In the genomic region with DNA sequence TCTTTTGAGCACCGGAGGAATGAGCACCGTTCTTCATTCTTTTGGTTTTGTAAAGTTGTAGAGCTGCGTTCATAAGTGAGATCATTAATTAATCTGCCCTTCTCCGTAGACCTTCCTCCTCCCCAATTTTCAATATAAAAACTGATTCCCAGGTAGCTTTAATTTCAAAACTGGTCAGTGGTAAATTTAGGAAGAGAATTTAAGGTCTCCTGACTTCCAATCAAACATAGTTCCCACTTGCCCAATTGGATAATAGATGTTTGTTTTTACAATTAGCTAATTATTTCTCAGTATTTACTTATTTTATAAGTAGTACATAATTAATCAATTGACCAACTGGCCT, we compare ENCODE assay signal across 13 cellular contexts. TPM values are rescaled to one million over a fixed set of nuclear protein-coding genes. Genes with fewer than 3 reads are reported as not detected.
DNase-seq lines count a peak whose midpoint lies in the region; ATAC-seq and TF ChIP-seq lines count a peak whose summit lies in the region.
"Had no signal": no experiment of that assay in that cellular context is flagged by ENCODE, and none has a peak within 500 bp of the region (broad histone marks: within the 10 kb centered on the region; RNA-seq: fewer than 3 reads in every experiment).

No MANE protein-coding gene starts in this region.

- TF ChIP-seq CTCF in 22Rv1 (IDR thresholded peaks at IDR 0.05) (peak; percentile 79), liver (IDR thresholded peaks at IDR 0.05; ENCODE audit: low read depth, low read length, missing input control) (no peak)

- no peak overlapping the region for H3K27ac Mint-ChIP-seq in activated T-helper 1 cell treated with anti-CD3 and anti-CD28 coated beads, Interleukin-12 subunit alpha, Interleukin-12 subunit beta, Interleukin-2, Interleukin-4 antibody, amounts not matched to agents 30 ng/mL and 10 ng/mL and 1 ng/mL, durations not matched to agents 14 hours and 24 hours and 36 hours
- H3K27ac Mint-ChIP-seq: memory B cell had no signal

- peak overlapping the region; percentile 62 for H3K4me3 Mint-ChIP-seq in activated T-helper 1 cell treated with anti-CD3 and anti-CD28 coated beads, Interleukin-12 subunit alpha, Interleukin-12 subunit beta, Interleukin-2, Interleukin-4 antibody, amounts not matched to agents 30 ng/mL and 10 ng/mL and 1 ng/mL, durations not matched to agents 14 hours and 24 hours and 36 hours

- H3K4me1 ChIP-seq in liver (ENCODE audit: control insufficient read depth in 4 of 4, insufficient read depth in 4 of 4, low read length in 3 of 4), result peaks cover 0 to 11% (median 0%) of the 10 kb centered on the region in 4 donors
- H3K4me1 ChIP-seq: uterus had no signal

- no peaks in the 10 kb centered on the region for H3K9me3 ChIP-seq in liver (ENCODE audit: control insufficient read depth in 4 of 4, low read length in 3 of 4)
- H3K9me3 ChIP-seq: uterus had no signal

- ATAC-seq in GM19395 (IDR thresholded peaks at IDR 0.05; ENCODE audit: unreplicated experiment), result peak; percentile 8

- H3K9ac ChIP-seq in liver (ENCODE audit: low read depth in 1 of 2, low read length in 2 of 2), result no peak overlapping the region

- peaks cover 21% of the 10 kb centered on the region for H3K27me3 Mint-ChIP-seq in activated T-helper 1 cell treated with anti-CD3 and anti-CD28 coated beads, Interleukin-12 subunit alpha, Interleukin-12 subunit beta, Interleukin-2, Interleukin-4 antibody, amounts not matched to agents 30 ng/mL and 10 ng/mL and 1 ng/mL, durations not matched to agents 14 hours and 24 hours and 36 hours (ENCODE audit: insufficient read depth)

- intact Hi-C loops in activated T-helper 1 cell treated with anti-CD3 and anti-CD28 coated beads, Interleukin-12 subunit alpha, Interleukin-12 subunit beta, Interleukin-2, Interleukin-4 antibody, amounts not matched to agents 30 ng/mL and 10 ng/mL and 1 ng/mL, durations not matched to agents 14 hours and 24 hours and 36 hours (cut with micrococcal nuclease), result loop anchor here (1.0 to 10.0 kb wide), 7 partner anchors 27 to 598 kb away; partner anchors contain the start of genes MAGOHB, SMIM10L1, STYK1 and YBX3

- no peaks in the 10 kb centered on the region for H3K9me3 Mint-ChIP-seq in activated T-helper 1 cell treated with anti-CD3 and anti-CD28 coated beads, Interleukin-12 subunit alpha, Interleukin-12 subunit beta, Interleukin-2, Interleukin-4 antibody, amounts not matched to agents 30 ng/mL and 10 ng/mL and 1 ng/mL, durations not matched to agents 14 hours and 24 hours and 36 hours
- H3K9me3 Mint-ChIP-seq: activated naive CD4-positive, alpha-beta T cell treated with anti-CD3 and anti-CD28 coated beads, Interleukin-2, amount 50 U/mL, for 72 hours; memory B cell had no signal

- H3K4me3 ChIP-seq in liver (ENCODE audit: low read depth in 1 of 3, low read length in 3 of 3), result no peak overlapping the region

- peaks cover 36% of the 10 kb centered on the region for H3K4me1 Mint-ChIP-seq in activated T-helper 1 cell treated with anti-CD3 and anti-CD28 coated beads, Interleukin-12 subunit alpha, Interleukin-12 subunit beta, Interleukin-2, Interleukin-4 antibody, amounts not matched to agents 30 ng/mL and 10 ng/mL and 1 ng/mL, durations not matched to agents 14 hours and 24 hours and 36 hours (ENCODE audit: low read depth)

- WGBS in liver, result 2% methylated on average over 4 of the region's 4 CpGs

- peaks cover 2% of the 10 kb centered on the region for H3K36me3 Mint-ChIP-seq in activated T-helper 1 cell treated with anti-CD3 and anti-CD28 coated beads, Interleukin-12 subunit alpha, Interleukin-12 subunit beta, Interleukin-2, Interleukin-4 antibody, amounts not matched to agents 30 ng/mL and 10 ng/mL and 1 ng/mL, durations not matched to agents 14 hours and 24 hours and 36 hours (ENCODE audit: low read depth)
- H3K36me3 Mint-ChIP-seq: activated naive CD4-positive, alpha-beta T cell treated with anti-CD3 and anti-CD28 coated beads, Interleukin-2, amount 50 U/mL, for 72 hours; memory B cell had no signal

- TF ChIP-seq RAD21 in liver (IDR thresholded peaks at IDR 0.05), result no peak

- DNase-seq in activated T-helper 1 cell treated with anti-CD3 and anti-CD28 coated beads, Interleukin-12 subunit alpha, Interleukin-12 subunit beta, Interleukin-2, Interleukin-4 antibody, amounts not matched to agents 30 ng/mL and 10 ng/mL and 1 ng/mL, durations not matched to agents 14 hours and 24 hours and 36 hours (ENCODE audit: low spot score), result no peak
- DNase-seq in putamen (ENCODE audit: low spot score), result no peak
- DNase-seq in GDM1 (lab: John Stamatoyannopoulos, UW), result no peak
- no peak for DNase-seq in activated effector memory CD4-positive, alpha-beta T cell treated with anti-CD3 and anti-CD28 coated beads, Interleukin-2, amount 50 U/mL, for 16 hours
- no peak for DNase-seq in SW480 (ENCODE audit: low spot score)
- DNase-seq: NCI-H1436 treated with DMSO at 0.1 percent for 48 hours had no signal

- H3K27ac ChIP-seq in 22Rv1, result no peak overlapping the region
- no peak overlapping the region for H3K27ac ChIP-seq in liver (ENCODE audit: low read depth in 1 of 2, low read length in 2 of 2)

- peaks cover 0 to 3% (median 0%) of the 10 kb centered on the region in 4 donors for H3K27me3 ChIP-seq in liver (ENCODE audit: control insufficient read depth in 4 of 4, insufficient read depth in 4 of 4, low read length in 3 of 4)
- H3K27me3 ChIP-seq: uterus had no signal

- H3K36me3 ChIP-seq in liver (ENCODE audit: control insufficient read depth in 4 of 4, insufficient read depth in 3 of 4, low read depth in 1 of 4, low read length in 3 of 4), result no peaks in the 10 kb centered on the region
- H3K36me3 ChIP-seq: uterus had no signal

TF ChIP-seq in liver, 16 proteins besides CTCF, POLR2A, EP300 and RAD21 (continues in another document):
- TF ChIP-seq, protein P1, sequence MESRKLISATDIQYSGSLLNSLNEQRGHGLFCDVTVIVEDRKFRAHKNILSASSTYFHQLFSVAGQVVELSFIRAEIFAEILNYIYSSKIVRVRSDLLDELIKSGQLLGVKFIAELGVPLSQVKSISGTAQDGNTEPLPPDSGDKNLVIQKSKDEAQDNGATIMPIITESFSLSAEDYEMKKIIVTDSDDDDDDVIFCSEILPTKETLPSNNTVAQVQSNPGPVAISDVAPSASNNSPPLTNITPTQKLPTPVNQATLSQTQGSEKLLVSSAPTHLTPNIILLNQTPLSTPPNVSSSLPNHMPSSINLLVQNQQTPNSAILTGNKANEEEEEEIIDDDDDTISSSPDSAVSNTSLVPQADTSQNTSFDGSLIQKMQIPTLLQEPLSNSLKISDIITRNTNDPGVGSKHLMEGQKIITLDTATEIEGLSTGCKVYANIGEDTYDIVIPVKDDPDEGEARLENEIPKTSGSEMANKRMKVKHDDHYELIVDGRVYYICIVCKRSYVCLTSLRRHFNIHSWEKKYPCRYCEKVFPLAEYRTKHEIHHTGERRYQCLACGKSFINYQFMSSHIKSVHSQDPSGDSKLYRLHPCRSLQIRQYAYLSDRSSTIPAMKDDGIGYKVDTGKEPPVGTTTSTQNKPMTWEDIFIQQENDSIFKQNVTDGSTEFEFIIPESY (IDR thresholded peaks at IDR 0.05), result peak; percentile 4
- peak; percentile 3 for TF ChIP-seq ATF3 (IDR thresholded peaks at IDR 0.05)
- TF ChIP-seq HNF4A (conservative IDR thresholded peaks at IDR 0.05), result no peak
- TF ChIP-seq TAF1 (conservative IDR thresholded peaks at IDR 0.05), result no peak

RNA-seq across cellular contexts. Expression of gene YBX3, which starts 27.2 kb away (rescaled TPM):
- total RNA-seq in activated T-helper 1 cell treated with anti-CD3 and anti-CD28 coated beads, Interleukin-12 subunit alpha, Interleukin-12 subunit beta, Interleukin-2, Interleukin-4 antibody, amounts not matched to agents 30 ng/mL and 10 ng/mL and 1 ng/mL, durations not matched to agents 14 hours and 24 hours and 36 hours, result 198 and 207 TPM in 2 replicates
- total RNA-seq in liver, result 100 to 1,000 TPM in 1 of 2 donors, 1 to 10 TPM in 1; 9.2 to 116 TPM
- 10 to 100 TPM in 1 of 2 donors, 1 to 10 TPM in 1; 6.8 to 22.3 TPM for polyA plus RNA-seq in liver

RNA-seq across cellular contexts. Expression of gene TAS2R7, which starts 52.1 kb away (rescaled TPM):
- not detected in 2 replicates for total RNA-seq in activated T-helper 1 cell treated with anti-CD3 and anti-CD28 coated beads, Interleukin-12 subunit alpha, Interleukin-12 subunit beta, Interleukin-2, Interleukin-4 antibody, amounts not matched to agents 30 ng/mL and 10 ng/mL and 1 ng/mL, durations not matched to agents 14 hours and 24 hours and 36 hours
- under 1 TPM in 1 of 2 donors, not detected in 1; 0.42 TPM for total RNA-seq in liver
- not detected for polyA plus RNA-seq in liver
- total RNA-seq: activated naive CD4-positive, alpha-beta T cell treated with anti-CD3 and anti-CD28 coated beads, Interleukin-2, amount 50 U/mL, for 72 hours; dermis microvascular lymphatic vessel endothelial cell had no signal

RNA-seq across cellular contexts. Expression of gene TAS2R8, which starts 56.7 kb away (rescaled TPM):
- total RNA-seq in activated T-helper 1 cell treated with anti-CD3 and anti-CD28 coated beads, Interleukin-12 subunit alpha, Interleukin-12 subunit beta, Interleukin-2, Interleukin-4 antibody, amounts not matched to agents 30 ng/mL and 10 ng/mL and 1 ng/mL, durations not matched to agents 14 hours and 24 hours and 36 hours, result not detected in 2 replicates
- total RNA-seq in liver, result under 1 TPM in 1 of 2 donors, not detected in 1; 0.25 TPM
- not detected for polyA plus RNA-seq in liver
- total RNA-seq: activated naive CD4-positive, alpha-beta T cell treated with anti-CD3 and anti-CD28 coated beads, Interleukin-2, amount 50 U/mL, for 72 hours; dermis microvascular lymphatic vessel endothelial cell had no signal

RNA-seq across cellular contexts. Expression of gene TAS2R9, which starts 59.6 kb away (rescaled TPM):
- total RNA-seq in activated T-helper 1 cell treated with anti-CD3 and anti-CD28 coated beads, Interleukin-12 subunit alpha, Interleukin-12 subunit beta, Interleukin-2, Interleukin-4 antibody, amounts not matched to agents 30 ng/mL and 10 ng/mL and 1 ng/mL, durations not matched to agents 14 hours and 24 hours and 36 hours, result not detected in 2 replicates
- under 1 TPM in 1 of 2 donors, not detected in 1; 0.33 TPM for total RNA-seq in liver
- not detected for polyA plus RNA-seq in liver
- total RNA-seq: activated naive CD4-positive, alpha-beta T cell treated with anti-CD3 and anti-CD28 coated beads, Interleukin-2, amount 50 U/mL, for 72 hours; dermis microvascular lymphatic vessel endothelial cell had no signal
